In the genomic region with DNA sequence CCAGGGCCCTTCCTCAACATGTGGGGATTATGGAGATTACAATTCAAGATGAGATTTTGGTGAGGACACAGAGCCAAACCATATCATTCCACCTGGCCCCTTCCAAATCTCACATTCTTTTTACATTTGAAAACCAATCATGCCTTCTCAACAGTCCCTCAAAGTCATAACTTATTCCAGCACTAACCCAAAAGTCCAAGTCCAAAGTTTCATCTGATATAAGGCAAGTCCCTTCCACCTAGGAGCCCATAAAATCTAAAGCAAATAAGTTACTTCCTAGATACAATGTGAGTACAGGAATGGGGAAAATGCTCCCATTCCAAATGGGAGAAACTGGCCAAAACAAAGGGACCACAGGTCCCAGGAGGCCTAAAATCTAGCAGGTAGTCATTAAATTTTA, we compare ENCODE assay signal across 17 cellular contexts.
DNase-seq lines count a peak whose midpoint lies in the region; ATAC-seq, FAIRE-seq and TF ChIP-seq lines count a peak whose summit lies in the region.
"Had no signal": no experiment of that assay in that cellular context is flagged by ENCODE, and none has a peak within 500 bp of the region (broad histone marks: within the 10 kb centered on the region; RNA-seq: fewer than 3 reads in every experiment).

No MANE protein-coding gene starts in this region.

- TF ChIP-seq CTCF in mucosa of descending colon (IDR thresholded peaks at IDR 0.05) = no peak

- H3K4me3 ChIP-seq in mucosa of descending colon = no peak overlapping the region
- H3K4me3 ChIP-seq: A549, K562 had no signal

- peaks cover 5% of the 10 kb centered on the region for H3K9me3 ChIP-seq in mucosa of descending colon

- no peaks in the 10 kb centered on the region for H3K36me3 ChIP-seq in mucosa of descending colon (ENCODE audit: low read depth)

- DNase-seq in HT-29 (ENCODE audit: low spot score) = peak; percentile 54
- DNase-seq in mucosa of descending colon = no peak
- no peak for DNase-seq in C1 segment of cervical spinal cord (lab: John Stamatoyannopoulos, UW)
- no peak for DNase-seq in GOT3 (lab: John Stamatoyannopoulos, UW)
- no peak for DNase-seq in MV-4-11 (lab: John Stamatoyannopoulos, UW)
- DNase-seq: AML-193; Calu3; CD8-positive, alpha-beta T cell; DMS79 treated with DMSO at 0.1 percent for 48 hours; GF-D8; H9; IMR-90 had no signal

- ATAC-seq in mucosa of descending colon (peak; percentile 85), GM18502 (IDR thresholded peaks at IDR 0.05; ENCODE audit: poor library complexity, unreplicated experiment) (no peak)
- ATAC-seq: A549; CD8-positive, alpha-beta T cell; K562 had no signal

- peak; percentile 43 for FAIRE-seq in colon (lab: Jason Lieb, UNC)
- FAIRE-seq: A549, H1, K562 had no signal

- intact Hi-C loops in mucosa of descending colon (cut with DNase I, micrococcal nuclease) = no loop called here

- peaks cover 6% of the 10 kb centered on the region for H3K4me1 ChIP-seq in mucosa of descending colon (ENCODE audit: low read depth)
- H3K4me1 ChIP-seq: A549 had no signal
